Comparison of ENCODE assay signal across 31 cellular contexts in genomic region chr10:103307594-103307993, GRCh38. TPM values are rescaled to one million over a fixed set of nuclear protein-coding genes. Genes with fewer than 3 reads are reported as not detected.
"Had no signal": no experiment of that assay in that cellular context is flagged by ENCODE, and none has a peak within 500 bp of the region (broad histone marks: within the 10 kb centered on the region; RNA-seq: fewer than 3 reads in every experiment).

No MANE protein-coding gene starts in this region.

- FAIRE-seq: small intestine had no signal

- H3K4me3 Mint-ChIP-seq: natural killer cell; nephron; neural progenitor cell; stimulated activated memory B cell treated with anti-CD40 and anti-IgM and Interleukin-4, amounts not matched to agents 10 μg/mL and 1 μg/mL and 100 μg/mL, for 72 hours; stimulated activated naive CD8-positive, alpha-beta T cell treated with anti-CD3 and anti-CD28 coated beads, Interleukin-15, amount 100 ng/mL, for 72 hours; type B pancreatic cell had no signal

- H3K9me3 Mint-ChIP-seq: natural killer cell; nephron; neural progenitor cell; stimulated activated memory B cell treated with anti-CD40 and anti-IgM and Interleukin-4, amounts not matched to agents 10 μg/mL and 1 μg/mL and 100 μg/mL, for 72 hours; stimulated activated naive CD8-positive, alpha-beta T cell treated with anti-CD3 and anti-CD28 coated beads, Interleukin-15, amount 100 ng/mL, for 72 hours; type B pancreatic cell had no signal

- H3K4me1 Mint-ChIP-seq: natural killer cell; nephron; stimulated activated memory B cell treated with anti-CD40 and anti-IgM and Interleukin-4, amounts not matched to agents 10 μg/mL and 1 μg/mL and 100 μg/mL, for 72 hours; stimulated activated naive CD8-positive, alpha-beta T cell treated with anti-CD3 and anti-CD28 coated beads, Interleukin-15, amount 100 ng/mL, for 72 hours had no signal

- H3K4me3 ChIP-seq: neural progenitor cell, ovary, psoas muscle, right lobe of liver, sigmoid colon, suprapubic skin, testis, tibial artery, transverse colon, upper lobe of right lung, uterus had no signal

- H3K36me3 Mint-ChIP-seq: natural killer cell had no signal

- H3K27ac Mint-ChIP-seq: natural killer cell; nephron; neural progenitor cell; progenitor cell of endocrine pancreas; stimulated activated memory B cell treated with anti-CD40 and anti-IgM and Interleukin-4, amounts not matched to agents 10 μg/mL and 1 μg/mL and 100 μg/mL, for 72 hours; stimulated activated naive CD8-positive, alpha-beta T cell treated with anti-CD3 and anti-CD28 coated beads, Interleukin-15, amount 100 ng/mL, for 72 hours; type B pancreatic cell had no signal

- H3K9me3 ChIP-seq: ovary, psoas muscle, right lobe of liver, sigmoid colon, suprapubic skin, testis, tibial artery, transverse colon, upper lobe of right lung, uterus had no signal

- H3K27me3 ChIP-seq: neural progenitor cell, ovary, right lobe of liver, sigmoid colon, suprapubic skin, testis, tibial artery, transverse colon, upper lobe of right lung, uterus had no signal

- H3K27me3 Mint-ChIP-seq: progenitor cell of endocrine pancreas; stimulated activated memory B cell treated with anti-CD40 and anti-IgM and Interleukin-4, amounts not matched to agents 10 μg/mL and 1 μg/mL and 100 μg/mL, for 72 hours; stimulated activated naive CD8-positive, alpha-beta T cell treated with anti-CD3 and anti-CD28 coated beads, Interleukin-15, amount 100 ng/mL, for 72 hours; type B pancreatic cell had no signal

- ATAC-seq: natural killer cell; psoas muscle; right cardiac atrium; right lobe of liver; stimulated activated memory B cell treated with anti-CD40 and anti-IgM and Interleukin-4, amounts not matched to agents 10 μg/mL and 1 μg/mL and 100 μg/mL, for 72 hours; stimulated activated naive CD8-positive, alpha-beta T cell treated with anti-CD3 and anti-CD28 coated beads, Interleukin-15, amount 100 ng/mL, for 72 hours; stimulated activated naive CD8-positive, alpha-beta T cell treated with anti-CD3 and anti-CD28 coated beads, Interleukin-15, Interleukin-2, amounts not matched to agents 100 U/mL and 50 U/mL, for 24 hours; upper lobe of right lung had no signal

- H3K27ac ChIP-seq: neural progenitor cell, ovary, parathyroid adenoma, psoas muscle, right lobe of liver, sigmoid colon, suprapubic skin, testis, tibial artery, transverse colon, upper lobe of right lung, uterus had no signal

- H3K36me3 ChIP-seq: ovary, uterus had no signal

- H3K4me1 ChIP-seq: neural progenitor cell, parathyroid adenoma, psoas muscle, right lobe of liver, sigmoid colon, suprapubic skin, testis, tibial artery, transverse colon, upper lobe of right lung, uterus had no signal

- DNase-seq: natural killer cell; occipital lobe; ovary; posterior cingulate gyrus; psoas muscle; right cardiac atrium; sigmoid colon; small intestine; stimulated activated CD4-positive, alpha-beta T cell treated with anti-CD3 and anti-CD28 coated beads, Interleukin-12 subunit alpha, Interleukin-12 subunit beta, amount 100 ng/mL, for 4 hours; stimulated activated CD4-positive, alpha-beta T cell treated with anti-CD3 and anti-CD28 coated beads, Interleukin-1b, Interleukin-23, amount 100 ng/mL, for 48 hours; stimulated activated CD4-positive, alpha-beta T cell treated with anti-CD3 and anti-CD28 coated beads, Interleukin-4, amount 100 ng/mL, for 1 hour; stimulated activated CD4-positive, alpha-beta T cell treated with anti-CD3 and anti-CD28 coated beads, Interleukin-4, amount 100 ng/mL, for 4 hours; stimulated activated CD8-positive, alpha-beta memory T cell treated with anti-CD3 and anti-CD28 coated beads, Interleukin-4, amount 100 ng/mL, for 48 hours; stimulated activated naive CD4-positive, alpha-beta T cell; stimulated activated naive CD8-positive, alpha-beta T cell treated with anti-CD3 and anti-CD28 coated beads, Interleukin-15, amount 100 ng/mL, for 72 hours; stimulated activated naive CD8-positive, alpha-beta T cell treated with anti-CD3 and anti-CD28 coated beads, Interleukin-15, Interleukin-2, amounts not matched to agents 100 U/mL and 50 U/mL, for 24 hours; substantia nigra; testis; tibial artery; transverse colon; upper lobe of right lung; uterus had no signal

RNA-seq across cellular contexts. Expression of gene INA, which starts 30.7 kb away (rescaled TPM):
- total RNA-seq: natural killer cell, psoas muscle, right cardiac atrium, right lobe of liver, skeletal muscle tissue, upper lobe of right lung had no signal
